21 cellular contexts compared by ENCODE assay signal in the genomic region with DNA sequence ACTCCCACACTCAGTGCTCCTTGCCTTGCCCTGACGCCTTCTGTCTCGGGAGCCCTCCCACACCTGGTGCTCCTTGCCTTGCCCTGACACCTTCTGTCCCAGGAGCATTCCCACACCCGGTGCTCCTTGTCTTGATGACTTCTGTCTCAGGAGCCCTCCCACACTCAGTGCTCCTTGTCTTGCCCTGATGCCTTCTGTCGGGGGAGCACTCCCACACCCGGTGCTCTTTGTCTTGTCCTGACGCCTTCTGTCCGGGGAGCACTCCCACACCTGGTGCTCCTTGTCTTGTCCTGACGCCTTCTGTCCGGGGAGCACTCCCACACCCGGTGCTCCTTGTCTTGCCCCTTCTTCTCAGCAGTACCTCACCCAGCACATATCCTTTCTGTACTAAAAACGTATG.
"Had no signal": no experiment of that assay in that cellular context is flagged by ENCODE, and none has a peak within 500 bp of the region (broad histone marks: within the 10 kb centered on the region; RNA-seq: fewer than 3 reads in every experiment).

No MANE protein-coding gene starts in this region.

- ATAC-seq: esophagus mucosa; left lobe of liver; psoas muscle; stimulated activated effector memory CD8-positive, alpha-beta T cell treated with anti-CD3 and anti-CD28 coated beads, Interleukin-12 subunit alpha, Interleukin-12 subunit beta, amount 100 ng/mL, for 72 hours; stimulated activated naive CD8-positive, alpha-beta T cell treated with anti-CD3 and anti-CD28 coated beads, Interleukin-15, Interleukin-2, amounts not matched to agents 100 U/mL and 50 U/mL, for 24 hours; upper lobe of right lung had no signal

- H3K4me3 Mint-ChIP-seq: nephron progenitor cell; stimulated activated effector memory CD8-positive, alpha-beta T cell treated with anti-CD3 and anti-CD28 coated beads, Interleukin-12 subunit alpha, Interleukin-12 subunit beta, amount 100 ng/mL, for 72 hours had no signal

- DNase-seq: colonic mucosa; dermis blood vessel endothelial cell; islet precursor cell; mammary epithelial cell; nephron progenitor cell; psoas muscle; retina; right lobe of liver; stimulated activated CD4-positive, alpha-beta T cell treated with anti-CD3 and anti-CD28 coated beads, Interleukin-4, amount 100 ng/mL, for 1 hour; stimulated activated CD8-positive, alpha-beta memory T cell treated with anti-CD3 and anti-CD28 coated beads, Interleukin-4, amount 100 ng/mL, for 48 hours; stimulated activated naive CD8-positive, alpha-beta T cell treated with anti-CD3 and anti-CD28 coated beads, Interleukin-15, Interleukin-2, amounts not matched to agents 100 U/mL and 50 U/mL, for 24 hours; testis; upper lobe of right lung had no signal

- H3K27me3 ChIP-seq: colonic mucosa, right lobe of liver, testis, tibial nerve, upper lobe of right lung, vagina had no signal

- H3K36me3 ChIP-seq: colonic mucosa, neutrophil, right lobe of liver, tibial nerve, upper lobe of right lung, vagina had no signal

- H3K9me3 Mint-ChIP-seq: stimulated activated effector memory CD8-positive, alpha-beta T cell treated with anti-CD3 and anti-CD28 coated beads, Interleukin-12 subunit alpha, Interleukin-12 subunit beta, amount 100 ng/mL, for 72 hours had no signal

- FAIRE-seq: endothelial cell of umbilical vein, frontal cortex had no signal

- H3K27ac ChIP-seq: colonic mucosa, neutrophil, psoas muscle, right lobe of liver, testis, tibial nerve, upper lobe of right lung, vagina had no signal

- H3K27ac Mint-ChIP-seq: nephron progenitor cell; stimulated activated effector memory CD8-positive, alpha-beta T cell treated with anti-CD3 and anti-CD28 coated beads, Interleukin-12 subunit alpha, Interleukin-12 subunit beta, amount 100 ng/mL, for 72 hours had no signal

- H3K9me3 ChIP-seq: colonic mucosa, neutrophil, psoas muscle, right lobe of liver, testis, tibial nerve, upper lobe of right lung, vagina had no signal

- H3K36me3 Mint-ChIP-seq: stimulated activated effector memory CD8-positive, alpha-beta T cell treated with anti-CD3 and anti-CD28 coated beads, Interleukin-12 subunit alpha, Interleukin-12 subunit beta, amount 100 ng/mL, for 72 hours had no signal

- H3K4me1 ChIP-seq: colonic mucosa, psoas muscle, right lobe of liver, testis, tibial nerve, upper lobe of right lung, vagina had no signal

- H3K4me3 ChIP-seq: colonic mucosa, psoas muscle, right lobe of liver, testis, tibial nerve, upper lobe of right lung, vagina had no signal
